ENCODE assay signal across 1 cellular context in the genomic region with DNA sequence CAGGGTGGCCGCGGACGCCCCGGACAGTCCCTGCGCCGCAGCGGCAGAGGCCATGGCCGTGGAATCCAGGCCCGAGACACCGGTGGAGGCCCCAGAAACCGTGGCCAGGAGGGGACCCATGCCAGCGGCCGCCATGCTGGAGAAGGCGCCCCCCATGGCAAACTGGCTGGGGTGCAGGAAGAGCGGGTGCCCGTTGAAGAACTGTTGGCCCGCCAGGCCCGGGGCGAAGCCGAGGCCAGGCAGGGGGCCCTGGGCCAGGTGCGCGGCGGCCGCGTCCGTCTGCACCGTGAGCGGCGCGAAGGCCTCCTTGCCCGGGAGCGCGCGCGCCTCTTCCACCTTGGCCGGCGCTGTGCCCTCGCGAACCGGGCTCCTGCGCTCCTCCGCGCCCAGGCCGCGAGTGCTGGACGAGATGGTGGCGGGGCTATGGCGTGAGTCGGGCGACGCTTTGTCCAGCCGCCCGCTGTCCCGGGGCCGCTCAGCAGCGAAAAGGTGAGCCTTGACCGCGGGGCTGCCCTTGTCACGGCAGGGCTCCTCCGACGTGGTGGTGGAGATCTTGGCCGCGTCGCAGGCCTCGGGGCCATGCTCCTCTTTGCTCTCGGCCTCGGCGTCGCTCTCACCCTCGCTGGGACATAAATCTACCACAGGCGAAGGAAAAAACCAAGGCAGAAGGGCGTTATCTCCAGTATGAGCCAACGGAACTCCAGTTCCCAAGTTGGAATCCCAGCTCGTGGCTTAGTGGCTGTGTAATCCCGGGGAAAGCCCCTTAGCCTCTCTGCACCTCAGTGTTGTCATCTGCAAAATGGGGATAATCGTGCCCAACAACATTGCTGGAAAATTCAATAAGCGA.
TF ChIP-seq lines count a peak whose summit lies in the region.

No MANE protein-coding gene starts in this region.

TF ChIP-seq in SK-N-SH treated with all-trans-retinoic acid at 6 μM for 48 hours, 23 proteins besides CTCF, POLR2A, EP300 and RAD21 (continued from another document):
- TF ChIP-seq, protein P1, sequence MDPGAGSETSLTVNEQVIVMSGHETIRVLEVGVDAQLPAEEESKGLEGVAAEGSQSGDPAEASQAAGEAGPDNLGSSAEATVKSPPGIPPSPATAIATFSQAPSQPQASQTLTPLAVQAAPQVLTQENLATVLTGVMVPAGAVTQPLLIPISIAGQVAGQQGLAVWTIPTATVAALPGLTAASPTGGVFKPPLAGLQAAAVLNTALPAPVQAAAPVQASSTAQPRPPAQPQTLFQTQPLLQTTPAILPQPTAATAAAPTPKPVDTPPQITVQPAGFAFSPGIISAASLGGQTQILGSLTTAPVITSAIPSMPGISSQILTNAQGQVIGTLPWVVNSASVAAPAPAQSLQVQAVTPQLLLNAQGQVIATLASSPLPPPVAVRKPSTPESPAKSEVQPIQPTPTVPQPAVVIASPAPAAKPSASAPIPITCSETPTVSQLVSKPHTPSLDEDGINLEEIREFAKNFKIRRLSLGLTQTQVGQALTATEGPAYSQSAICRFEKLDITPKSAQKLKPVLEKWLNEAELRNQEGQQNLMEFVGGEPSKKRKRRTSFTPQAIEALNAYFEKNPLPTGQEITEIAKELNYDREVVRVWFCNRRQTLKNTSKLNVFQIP (CRISPR knock-in tag; IDR thresholded peaks at IDR 0.05; ENCODE audit: borderline replicate concordance, low read depth) = no peak
- no peak for TF ChIP-seq ISL1 (CRISPR knock-in tag; IDR thresholded peaks at IDR 0.05)
- TF ChIP-seq, protein P2, sequence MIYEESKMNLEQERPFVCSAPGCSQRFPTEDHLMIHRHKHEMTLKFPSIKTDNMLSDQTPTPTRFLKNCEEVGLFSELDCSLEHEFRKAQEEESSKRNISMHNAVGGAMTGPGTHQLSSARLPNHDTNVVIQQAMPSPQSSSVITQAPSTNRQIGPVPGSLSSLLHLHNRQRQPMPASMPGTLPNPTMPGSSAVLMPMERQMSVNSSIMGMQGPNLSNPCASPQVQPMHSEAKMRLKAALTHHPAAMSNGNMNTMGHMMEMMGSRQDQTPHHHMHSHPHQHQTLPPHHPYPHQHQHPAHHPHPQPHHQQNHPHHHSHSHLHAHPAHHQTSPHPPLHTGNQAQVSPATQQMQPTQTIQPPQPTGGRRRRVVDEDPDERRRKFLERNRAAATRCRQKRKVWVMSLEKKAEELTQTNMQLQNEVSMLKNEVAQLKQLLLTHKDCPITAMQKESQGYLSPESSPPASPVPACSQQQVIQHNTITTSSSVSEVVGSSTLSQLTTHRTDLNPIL (CRISPR knock-in tag; IDR thresholded peaks at IDR 0.05; ENCODE audit: low read depth) = no peak
- TF ChIP-seq, protein P3, sequence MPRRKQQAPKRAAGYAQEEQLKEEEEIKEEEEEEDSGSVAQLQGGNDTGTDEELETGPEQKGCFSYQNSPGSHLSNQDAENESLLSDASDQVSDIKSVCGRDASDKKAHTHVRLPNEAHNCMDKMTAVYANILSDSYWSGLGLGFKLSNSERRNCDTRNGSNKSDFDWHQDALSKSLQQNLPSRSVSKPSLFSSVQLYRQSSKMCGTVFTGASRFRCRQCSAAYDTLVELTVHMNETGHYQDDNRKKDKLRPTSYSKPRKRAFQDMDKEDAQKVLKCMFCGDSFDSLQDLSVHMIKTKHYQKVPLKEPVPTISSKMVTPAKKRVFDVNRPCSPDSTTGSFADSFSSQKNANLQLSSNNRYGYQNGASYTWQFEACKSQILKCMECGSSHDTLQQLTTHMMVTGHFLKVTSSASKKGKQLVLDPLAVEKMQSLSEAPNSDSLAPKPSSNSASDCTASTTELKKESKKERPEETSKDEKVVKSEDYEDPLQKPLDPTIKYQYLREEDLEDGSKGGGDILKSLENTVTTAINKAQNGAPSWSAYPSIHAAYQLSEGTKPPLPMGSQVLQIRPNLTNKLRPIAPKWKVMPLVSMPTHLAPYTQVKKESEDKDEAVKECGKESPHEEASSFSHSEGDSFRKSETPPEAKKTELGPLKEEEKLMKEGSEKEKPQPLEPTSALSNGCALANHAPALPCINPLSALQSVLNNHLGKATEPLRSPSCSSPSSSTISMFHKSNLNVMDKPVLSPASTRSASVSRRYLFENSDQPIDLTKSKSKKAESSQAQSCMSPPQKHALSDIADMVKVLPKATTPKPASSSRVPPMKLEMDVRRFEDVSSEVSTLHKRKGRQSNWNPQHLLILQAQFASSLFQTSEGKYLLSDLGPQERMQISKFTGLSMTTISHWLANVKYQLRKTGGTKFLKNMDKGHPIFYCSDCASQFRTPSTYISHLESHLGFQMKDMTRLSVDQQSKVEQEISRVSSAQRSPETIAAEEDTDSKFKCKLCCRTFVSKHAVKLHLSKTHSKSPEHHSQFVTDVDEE (CRISPR knock-in tag; IDR thresholded peaks at IDR 0.05) = no peak
- TF ChIP-seq ZC3H10 (CRISPR knock-in tag; IDR thresholded peaks at IDR 0.05) = no peak
- no peak for TF ChIP-seq TCF4 (CRISPR knock-in tag; IDR thresholded peaks at IDR 0.05; ENCODE audit: borderline replicate concordance)
- no peak for TF ChIP-seq OSR1 (CRISPR knock-in tag; IDR thresholded peaks at IDR 0.05)
